ENCODE assay signal across 15 cellular contexts in the genomic region with DNA sequence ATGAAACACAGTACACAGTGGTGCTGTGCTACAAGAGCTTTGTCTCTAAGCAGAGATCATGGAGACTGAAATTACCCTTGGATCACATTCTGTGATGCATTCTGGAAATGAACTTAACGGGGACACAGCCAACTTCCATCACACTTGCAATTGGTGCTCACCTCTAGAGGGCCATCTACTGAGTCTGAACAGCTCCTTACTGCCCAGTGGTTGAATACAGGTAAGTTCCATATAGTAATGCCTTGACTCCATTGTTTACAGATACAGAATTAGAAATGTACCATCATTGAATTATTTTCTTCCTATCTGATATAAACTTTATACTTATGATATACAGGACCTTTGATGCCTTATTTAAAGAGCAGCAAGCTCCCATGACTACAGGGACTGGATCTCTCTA.
DNase-seq lines count a peak whose midpoint lies in the region; ATAC-seq and TF ChIP-seq lines count a peak whose summit lies in the region.
"Had no signal": no experiment of that assay in that cellular context is flagged by ENCODE, and none has a peak within 500 bp of the region (broad histone marks: within the 10 kb centered on the region; RNA-seq: fewer than 3 reads in every experiment).

No MANE protein-coding gene starts in this region.

- DNase-seq in DMS53 (lab: John Stamatoyannopoulos, UW) (peak; percentile 6), DMS53 treated with DMSO at 0.1 percent for 48 hours (lab: John Stamatoyannopoulos, UW; ENCODE audit: unreplicated experiment) (no peak), SK-MEL-5 (ENCODE audit: low read depth, low spot score) (peak; percentile 42), osteoblast (ENCODE audit: insufficient read length, low spot score, missing footprints) (no peak)
- DNase-seq in effector memory CD8-positive, alpha-beta T cell, result no peak
- DNase-seq in naive thymus-derived CD4-positive, alpha-beta T cell, result no peak
- DNase-seq: MG63; stimulated activated CD4-positive, alpha-beta T cell treated with anti-CD3 and anti-CD28 coated beads, Interleukin-15, amount 100 ng/mL, for 24 hours; stimulated activated CD8-positive, alpha-beta memory T cell treated with anti-CD3 and anti-CD28 coated beads, Interleukin-4, amount 100 ng/mL, for 48 hours; transverse colon had no signal

- H4K20me1 ChIP-seq in osteoblast (ENCODE audit: insufficient read depth, low read length), result no peaks in the 10 kb centered on the region

- no peak overlapping the region for H3K27ac Mint-ChIP-seq in effector memory CD8-positive, alpha-beta T cell
- no peak overlapping the region for H3K27ac Mint-ChIP-seq in naive thymus-derived CD4-positive, alpha-beta T cell
- H3K27ac Mint-ChIP-seq: activated naive CD4-positive, alpha-beta T cell treated with anti-CD3 and anti-CD28 coated beads, Interleukin-2, amount 50 U/mL, for 24 hours had no signal

- no peaks in the 10 kb centered on the region for H3K4me1 Mint-ChIP-seq in effector memory CD8-positive, alpha-beta T cell (ENCODE audit: low read depth in 2 of 2)
- no peaks in the 10 kb centered on the region for H3K4me1 Mint-ChIP-seq in naive thymus-derived CD4-positive, alpha-beta T cell
- H3K4me1 Mint-ChIP-seq: activated naive CD4-positive, alpha-beta T cell treated with anti-CD3 and anti-CD28 coated beads, Interleukin-2, amount 50 U/mL, for 24 hours; central memory CD8-positive, alpha-beta T cell had no signal

- no peak overlapping the region for H3K4me3 ChIP-seq in osteoblast (ENCODE audit: insufficient read depth, low read length)
- no peak overlapping the region for H3K4me3 ChIP-seq in naive thymus-derived CD4-positive, alpha-beta T cell (ENCODE audit: low read length)
- H3K4me3 ChIP-seq: MG63, transverse colon had no signal

- ATAC-seq in HG03103 (IDR thresholded peaks at IDR 0.05; ENCODE audit: low read depth, unreplicated experiment) (peak; percentile 64), GM19328 (IDR thresholded peaks at IDR 0.05; ENCODE audit: unreplicated experiment) (no peak)
- no peak for ATAC-seq in effector memory CD8-positive, alpha-beta T cell (replicated peaks)
- ATAC-seq in naive thymus-derived CD4-positive, alpha-beta T cell, result no peak

- no peaks in the 10 kb centered on the region for H3K36me3 Mint-ChIP-seq in effector memory CD8-positive, alpha-beta T cell (ENCODE audit: insufficient read depth)
- no peaks in the 10 kb centered on the region for H3K36me3 Mint-ChIP-seq in naive thymus-derived CD4-positive, alpha-beta T cell
- H3K36me3 Mint-ChIP-seq: activated naive CD4-positive, alpha-beta T cell treated with anti-CD3 and anti-CD28 coated beads, Interleukin-2, amount 50 U/mL, for 24 hours had no signal

- no peaks in the 10 kb centered on the region for H3K4me1 ChIP-seq in osteoblast (ENCODE audit: insufficient read depth, low read length)
- H3K4me1 ChIP-seq in naive thymus-derived CD4-positive, alpha-beta T cell (ENCODE audit: control insufficient read depth in 2 of 2, insufficient read depth in 2 of 2, low read length in 2 of 2), result no peaks in the 10 kb centered on the region
- H3K4me1 ChIP-seq: transverse colon had no signal

- intact Hi-C loops in naive thymus-derived CD4-positive, alpha-beta T cell (cut with micrococcal nuclease), result no loop called here

- no peak overlapping the region for H3K4me2 ChIP-seq in osteoblast (ENCODE audit: insufficient read depth, low read length)

- no peaks in the 10 kb centered on the region for H3K9me3 ChIP-seq in osteoblast (ENCODE audit: low read depth, low read length)
- H3K9me3 ChIP-seq in naive thymus-derived CD4-positive, alpha-beta T cell (ENCODE audit: control insufficient read depth in 2 of 3, low read length in 3 of 3), result no peaks in the 10 kb centered on the region
- H3K9me3 ChIP-seq: MG63, transverse colon had no signal

- peaks cover 0 to 2% of the 10 kb centered on the region in 2 donors for H3K9me3 Mint-ChIP-seq in effector memory CD8-positive, alpha-beta T cell
- peaks cover 0 to 7% (median 1%) of the 10 kb centered on the region in 11 donors for H3K9me3 Mint-ChIP-seq in naive thymus-derived CD4-positive, alpha-beta T cell
- H3K9me3 Mint-ChIP-seq: activated naive CD4-positive, alpha-beta T cell treated with anti-CD3 and anti-CD28 coated beads, Interleukin-2, amount 50 U/mL, for 24 hours had no signal

- H3K27me3 ChIP-seq in osteoblast (ENCODE audit: insufficient read depth, low read length), result no peaks in the 10 kb centered on the region
- no peaks in the 10 kb centered on the region for H3K27me3 ChIP-seq in naive thymus-derived CD4-positive, alpha-beta T cell (ENCODE audit: control insufficient read depth in 2 of 2, insufficient read depth in 2 of 2, low read length in 2 of 2)
- H3K27me3 ChIP-seq: MG63, transverse colon had no signal

- CTCF ChIA-PET in naive thymus-derived CD4-positive, alpha-beta T cell (lab: Charles Lee), result no interaction called here

- peak; percentile 14 for TF ChIP-seq CTCF in osteoblast (IDR thresholded peaks at IDR 0.05; ENCODE audit: extremely low read depth, low read depth, low read length)

- H3K27ac ChIP-seq in osteoblast (ENCODE audit: low read depth, low read length), result no peak overlapping the region
- H3K27ac ChIP-seq in naive thymus-derived CD4-positive, alpha-beta T cell (ENCODE audit: low read depth, low read length), result no peak overlapping the region
- H3K27ac ChIP-seq: epithelial cell of prostate, transverse colon had no signal

- in situ Hi-C loops in SK-MEL-5 (cut with HindIII; ENCODE audit: low pct_unique_long_range_greater_than_20kb, low sequenced_read_pairs), result no loop called here

- H2AFZ ChIP-seq in osteoblast (ENCODE audit: low read length), result no peak overlapping the region

- H3K36me3 ChIP-seq in osteoblast (ENCODE audit: insufficient read depth, low read length), result no peaks in the 10 kb centered on the region
- no peaks in the 10 kb centered on the region for H3K36me3 ChIP-seq in naive thymus-derived CD4-positive, alpha-beta T cell (ENCODE audit: control insufficient read depth in 2 of 3, insufficient read depth in 3 of 3, low read length in 3 of 3)
- H3K36me3 ChIP-seq: MG63, transverse colon had no signal

- H3K4me3 Mint-ChIP-seq in effector memory CD8-positive, alpha-beta T cell, result no peak overlapping the region
- H3K4me3 Mint-ChIP-seq in naive thymus-derived CD4-positive, alpha-beta T cell, result no peak overlapping the region
- H3K4me3 Mint-ChIP-seq: activated naive CD4-positive, alpha-beta T cell treated with anti-CD3 and anti-CD28 coated beads, Interleukin-2, amount 50 U/mL, for 24 hours; central memory CD8-positive, alpha-beta T cell had no signal

- POLR2A ChIA-PET in naive thymus-derived CD4-positive, alpha-beta T cell (lab: Charles Lee), result no interaction called here

- H3K79me2 ChIP-seq in osteoblast (ENCODE audit: insufficient read depth, low read length), result no peaks in the 10 kb centered on the region

- no peaks in the 10 kb centered on the region for H3K27me3 Mint-ChIP-seq in effector memory CD8-positive, alpha-beta T cell
- H3K27me3 Mint-ChIP-seq in naive thymus-derived CD4-positive, alpha-beta T cell, result no peaks in the 10 kb centered on the region
- H3K27me3 Mint-ChIP-seq: activated naive CD4-positive, alpha-beta T cell treated with anti-CD3 and anti-CD28 coated beads, Interleukin-2, amount 50 U/mL, for 24 hours; central memory CD8-positive, alpha-beta T cell had no signal

Comparison
In these comparisons a context has a peak if more than half of its experiments do, and no peak if none do; other contexts are left out.
1. DNase-seq: peak in DMS53 (single experiment) and SK-MEL-5 (single experiment); none in DMS53 treated with DMSO at 0.1 percent for 48 hours (single experiment), osteoblast (single experiment), effector memory CD8-positive, alpha-beta T cell (0 of 3) and naive thymus-derived CD4-positive, alpha-beta T cell (0 of 9).